In genomic region chr11:86374586-86374985, GRCh38 we compare ENCODE assay signal across 10 cellular contexts. TPM values are rescaled to one million over a fixed set of nuclear protein-coding genes. Genes with fewer than 3 reads are reported as not detected.
DNase-seq lines count a peak whose midpoint lies in the region; ATAC-seq and TF ChIP-seq lines count a peak whose summit lies in the region.
"Had no signal": no experiment of that assay in that cellular context is flagged by ENCODE, and none has a peak within 500 bp of the region (broad histone marks: within the 10 kb centered on the region; RNA-seq: fewer than 3 reads in every experiment).

TSS of gene CCDC81 (plus strand) at chr11:86374887. CDS start at chr11:86375164, 277 bp downstream.

- H3K27ac ChIP-seq in muscle layer of duodenum (ENCODE audit: low read length) = no peak within 1 kb of the TSS
- H3K27ac ChIP-seq in SJCRH30 = no peak within 1 kb of the TSS

- peak within 1 kb of the TSS; percentile 43 for H3K9ac ChIP-seq in adipocyte (ENCODE audit: low read length)

- peaks cover 0 to 3% of the 10 kb centered on the region in 2 donors for H3K36me3 Mint-ChIP-seq in activated T-cell treated with anti-CD3 and anti-CD28 coated beads, Interleukin-2, amount 50 U/mL, for 72 hours (ENCODE audit: insufficient read depth in 2 of 2)

- H3K27me3 ChIP-seq in adipocyte (replicated peaks; ENCODE audit: control insufficient read depth, insufficient read depth, low read length) (no peaks in the 10 kb centered on the region), muscle layer of duodenum (ENCODE audit: low read depth, low read length) (no peaks in the 10 kb centered on the region), SJCRH30 (no peaks in the 10 kb centered on the region)

- DNase-seq in AG04449 (ENCODE audit: low read depth, low spot score) = no peak
- DNase-seq in adipocyte (ENCODE audit: low read depth) = no peak
- DNase-seq in left cardiac atrium = peak; percentile 31
- no peak for DNase-seq in stimulated activated naive CD4-positive, alpha-beta T cell (lab: John Stamatoyannopoulos, UW)
- no peak for DNase-seq in NCI-H187 treated with DMSO at 0.1 percent for 48 hours (lab: John Stamatoyannopoulos, UW)
- no peak for DNase-seq in SJCRH30
- no peak for DNase-seq in activated T-cell treated with anti-CD3 and anti-CD28 coated beads, Interleukin-2, amount 50 U/mL, for 72 hours
- DNase-seq: naive B cell, NCI-H1417 had no signal

- peaks cover 7% of the 10 kb centered on the region for H3K4me1 Mint-ChIP-seq in activated T-cell treated with anti-CD3 and anti-CD28 coated beads, Interleukin-2, amount 50 U/mL, for 72 hours (ENCODE audit: low read depth)
- H3K4me1 Mint-ChIP-seq: naive B cell had no signal

- CTCF ChIA-PET in AG04449 (lab: Yijun Ruan, JAX) = interaction anchor here (0.8 to 3.2 kb wide), 3 partner anchors 9 to 16 kb away, joined by 3 to 20 read pairs (median 4); no protein-coding TSS in a partner anchor

- peaks cover 2 to 3% of the 10 kb centered on the region in 2 donors for H3K9me3 Mint-ChIP-seq in activated T-cell treated with anti-CD3 and anti-CD28 coated beads, Interleukin-2, amount 50 U/mL, for 72 hours

- H3K36me3 ChIP-seq in adipocyte (ENCODE audit: control insufficient read depth, insufficient read depth, low read length, severe bottlenecking) (no peaks in the 10 kb centered on the region), muscle layer of duodenum (ENCODE audit: control insufficient read depth in 1 of 2, insufficient read depth in 2 of 2, low read length in 2 of 2) (no peaks in the 10 kb centered on the region), SJCRH30 (no peaks in the 10 kb centered on the region)

- peaks cover 11% of the 10 kb centered on the region for H3K27me3 Mint-ChIP-seq in activated T-cell treated with anti-CD3 and anti-CD28 coated beads, Interleukin-2, amount 50 U/mL, for 72 hours (ENCODE audit: low read depth)

- POLR2A ChIA-PET in AG04449 (lab: Yijun Ruan, JAX) = no interaction called here

- TF ChIP-seq CTCF in AG04449 (IDR thresholded peaks at IDR 0.05; ENCODE audit: insufficient read depth, low read length, missing control alignments) = no peak

- H3K4me3 ChIP-seq in AG04449 (ENCODE audit: low read depth, low read length) (peak within 1 kb of the TSS; percentile 27; the same call in 1 of the 2 replicates), adipocyte (ENCODE audit: low read length) (peak within 1 kb of the TSS; percentile 76), muscle layer of duodenum (ENCODE audit: low read depth in 1 of 2, low read length in 2 of 2) (peak within 1 kb of the TSS; percentile 32 to 54), SJCRH30 (no peak within 1 kb of the TSS)

- intact Hi-C loops in left cardiac atrium (cut with DNase I) = no loop called here

- no peaks in the 10 kb centered on the region for H3K4me1 ChIP-seq in adipocyte (ENCODE audit: control insufficient read depth, insufficient read depth, low read length)
- no peaks in the 10 kb centered on the region for H3K4me1 ChIP-seq in muscle layer of duodenum (ENCODE audit: control insufficient read depth in 1 of 2, insufficient read depth in 2 of 2, low read length in 2 of 2)
- no peaks in the 10 kb centered on the region for H3K4me1 ChIP-seq in SJCRH30

- no peak within 1 kb of the TSS for H3K27ac Mint-ChIP-seq in activated T-cell treated with anti-CD3 and anti-CD28 coated beads, Interleukin-2, amount 50 U/mL, for 72 hours
- H3K27ac Mint-ChIP-seq: naive B cell had no signal

- peaks cover 3% of the 10 kb centered on the region for H3K9me3 ChIP-seq in adipocyte (ENCODE audit: control insufficient read depth, low read length)
- no peaks in the 10 kb centered on the region for H3K9me3 ChIP-seq in muscle layer of duodenum (ENCODE audit: control insufficient read depth in 1 of 2, low read length in 2 of 2)
- H3K9me3 ChIP-seq in SJCRH30 (replicated peaks) = no peaks in the 10 kb centered on the region

- ATAC-seq in left cardiac atrium = peak; percentile 34 to 64
- no peak for ATAC-seq in activated T-cell treated with anti-CD3 and anti-CD28 coated beads, Interleukin-2, amount 50 U/mL, for 72 hours (replicated peaks in 1 of 2)

- H3K4me3 Mint-ChIP-seq in activated T-cell treated with anti-CD3 and anti-CD28 coated beads, Interleukin-2, amount 50 U/mL, for 72 hours = no peak within 1 kb of the TSS
- H3K4me3 Mint-ChIP-seq: naive B cell had no signal

RNA-seq across cellular contexts. Expression of gene CCDC81, which starts in this region (rescaled TPM):
- under 1 TPM; 0.47 to 0.65 TPM for total RNA-seq in left cardiac atrium
- 0.81 and 1.2 TPM in 2 replicates for total RNA-seq in SJCRH30 (2014; rRNA removed; shearing (Covaris generic))
- total RNA-seq in activated T-cell treated with anti-CD3 and anti-CD28 coated beads, Interleukin-2, amount 50 U/mL, for 72 hours = under 1 TPM; 0.44 to 0.77 TPM

Comparison
In these comparisons a context has a peak if more than half of its experiments do, and no peak if none do; other contexts are left out.
1. Peak in DNase-seq and ATAC-seq in left cardiac atrium; RNA of the gene not detected or under 1 TPM.